In the genomic region with DNA sequence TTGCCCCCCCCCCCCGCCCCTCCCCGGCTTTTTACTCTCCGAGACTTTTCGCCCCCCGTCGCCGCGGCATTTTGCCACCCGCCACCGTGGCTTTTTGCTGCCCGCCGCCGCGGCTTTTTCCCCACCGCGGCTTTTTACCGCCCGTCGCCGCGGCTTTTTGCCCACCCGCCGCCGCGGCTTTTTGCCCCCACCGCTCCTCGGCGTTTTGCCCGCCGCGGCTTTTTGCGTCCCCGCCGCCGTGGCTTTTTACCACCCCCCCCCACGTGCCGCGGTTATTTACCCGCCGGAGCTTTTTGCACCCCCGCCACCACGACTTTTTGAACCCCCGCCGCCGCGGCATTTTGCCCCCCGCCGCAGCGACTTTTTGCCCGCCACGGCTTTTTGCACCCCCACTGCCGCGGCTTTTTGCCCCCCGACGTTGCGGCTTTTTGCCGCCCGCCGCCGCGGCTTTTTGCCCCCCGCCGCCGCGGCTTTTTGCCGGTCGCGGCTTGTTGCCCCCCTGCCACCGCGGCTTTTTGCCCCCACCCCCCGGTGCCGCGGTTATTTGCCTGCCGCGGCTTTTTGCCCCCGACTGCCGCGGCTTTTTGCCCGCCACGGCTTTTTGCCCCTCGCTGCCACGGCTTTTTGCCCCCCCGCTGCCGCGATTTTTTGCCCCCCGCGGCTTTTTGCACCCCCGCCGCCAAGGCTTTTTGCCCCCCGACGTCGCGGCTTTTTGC, we compare ENCODE assay signal across 20 cellular contexts.
A peak's percentile ranks its signal among the peaks of the same experiment; 100 is the strongest.
DNase-seq lines count a peak whose midpoint lies in the region; ATAC-seq, FAIRE-seq and TF ChIP-seq lines count a peak whose summit lies in the region.
"Had no signal": no experiment of that assay in that cellular context is flagged by ENCODE, and none has a peak within 500 bp of the region (broad histone marks: within the 10 kb centered on the region; RNA-seq: fewer than 3 reads in every experiment).

No MANE protein-coding gene starts in this region.

- TF ChIP-seq CTCF in AG09309 (IDR thresholded peaks at IDR 0.05; ENCODE audit: control insufficient read depth, insufficient read depth, low read depth, low read length, missing control alignments) (no peak), GM13977 (IDR thresholded peaks at IDR 0.05; ENCODE audit: extremely low read depth, insufficient read depth, missing control alignments) (no peak), tibial artery (IDR thresholded peaks at IDR 0.05) (no peak)

- H3K27me3 ChIP-seq in tibial artery, result peaks cover 0 to 24% of the 10 kb centered on the region in 2 donors
- no peaks in the 10 kb centered on the region for H3K27me3 ChIP-seq in neuronal stem cell (ENCODE audit: control insufficient read depth in 3 of 3, insufficient read depth in 3 of 3, low read depth in 1 of 3, low read length in 3 of 3)

- WGBS in neuronal stem cell (ENCODE audit: extremely low coverage in 2 of 2, insufficient read length in 2 of 2, insufficient replicate concordance in 1 of 2), 2 donors, result no CpG with 5 or more reads among the region's 93 CpGs

- DNase-seq in NCI-H82 (lab: John Stamatoyannopoulos, UW) (peak; percentile 24), NCI-H82 treated with DMSO at 0.1 percent for 48 hours (lab: John Stamatoyannopoulos, UW; ENCODE audit: unreplicated experiment) (no peak), AG09309 (ENCODE audit: low read depth) (no peak), GM13977 (ENCODE audit: low spot score) (peak; percentile 9), frontal cortex (ENCODE audit: low spot score in 2 of 2) (peak; percentile 1 to 5), tibial artery (no peak), neuronal stem cell (ENCODE audit: low spot score) (no peak)
- DNase-seq: CD4-positive, CD25-positive, alpha-beta regulatory T cell; dermis blood vessel endothelial cell; DND-41; MV-4-11; NCI-H2081; NCI-H510A treated with DMSO at 0.1 percent for 48 hours; stomach; SW 1271; WERI-Rb-1 had no signal

- H3K4me2 ChIP-seq in neuronal stem cell (ENCODE audit: insufficient read depth, low read length, poor library complexity, severe bottlenecking), result no peak overlapping the region

- no peak overlapping the region for H3K23ac ChIP-seq in neuronal stem cell (ENCODE audit: low read depth, low read length, poor library complexity)

- no peak overlapping the region for H3K9ac ChIP-seq in neuronal stem cell (ENCODE audit: low read depth, low read length, poor library complexity)

- H2BK5ac ChIP-seq in neuronal stem cell (ENCODE audit: low read length), result no peak overlapping the region

- no peak overlapping the region for H4K91ac ChIP-seq in neuronal stem cell (ENCODE audit: low read depth, low read length, poor library complexity)

- intact Hi-C loops in tibial artery (cut with DNase I; ENCODE audit: low total_unique reads), result no loop called here

- no peak overlapping the region for H2BK120ac ChIP-seq in neuronal stem cell (ENCODE audit: low read depth, low read length)

- no peak overlapping the region for H2BK15ac ChIP-seq in neuronal stem cell (ENCODE audit: low read length)

- H3K14ac ChIP-seq in neuronal stem cell (ENCODE audit: low read length), result no peak overlapping the region

- no peaks in the 10 kb centered on the region for H3K36me3 ChIP-seq in tibial artery
- no peaks in the 10 kb centered on the region for H3K36me3 ChIP-seq in neuronal stem cell (replicated peaks in 1 of 2; ENCODE audit: control insufficient read depth in 2 of 2, insufficient read depth in 2 of 2, low read length in 2 of 2)
- H3K36me3 ChIP-seq: stomach, upper lobe of left lung, WERI-Rb-1 had no signal

- H3K4me3 ChIP-seq in AG09309 (ENCODE audit: control insufficient read depth, low read depth, low read length), result peak overlapping the region; percentile 14
- H3K4me3 ChIP-seq in tibial artery, result no peak overlapping the region
- no peak overlapping the region for H3K4me3 ChIP-seq in neuronal stem cell (ENCODE audit: low read length in 2 of 2)

- H2AFZ ChIP-seq in neuronal stem cell (ENCODE audit: low read length), result no peak overlapping the region

- no peak overlapping the region for H2AK5ac ChIP-seq in neuronal stem cell (ENCODE audit: low read depth, low read length)

- no peak for ATAC-seq in GM19463 (IDR thresholded peaks at IDR 0.05; ENCODE audit: unreplicated experiment)

- H2BK12ac ChIP-seq in neuronal stem cell (ENCODE audit: low read length), result no peak overlapping the region

- H3K9me3 ChIP-seq in tibial artery, result no peaks in the 10 kb centered on the region
- no peaks in the 10 kb centered on the region for H3K9me3 ChIP-seq in neuronal stem cell (replicated peaks in 1 of 2; ENCODE audit: control insufficient read depth in 2 of 2, insufficient read depth in 1 of 2, low read depth in 1 of 2, low read length in 2 of 2)
- H3K9me3 ChIP-seq: upper lobe of left lung had no signal

- in situ Hi-C loops in GM13977 (cut with MboI; ENCODE audit: low pct_unique_long_range_greater_than_20kb, low sequenced_read_pairs, unreplicated experiment), result no loop called here

- no peaks in the 10 kb centered on the region for H3K79me1 ChIP-seq in neuronal stem cell (ENCODE audit: low read depth, low read length)

- peaks cover 0 to 5% (median 0%) of the 10 kb centered on the region in 4 donors for H3K4me1 ChIP-seq in tibial artery
- H3K4me1 ChIP-seq in neuronal stem cell (ENCODE audit: control insufficient read depth in 2 of 2, insufficient read depth in 1 of 2, low read depth in 1 of 2, low read length in 2 of 2), result no peaks in the 10 kb centered on the region

- H3K27ac ChIP-seq in tibial artery (no peak overlapping the region), neuronal stem cell (replicated peaks; ENCODE audit: low read length) (no peak overlapping the region)
- H3K27ac ChIP-seq: skin epidermis, stomach, upper lobe of left lung, WERI-Rb-1 had no signal

- no peak overlapping the region for H3K18ac ChIP-seq in neuronal stem cell (ENCODE audit: low read length)

- no peak for FAIRE-seq in frontal cortex (lab: Jason Lieb, UNC)
- FAIRE-seq: GM18507 had no signal

- H3K4ac ChIP-seq in neuronal stem cell (ENCODE audit: low read length), result no peak overlapping the region

- H4K8ac ChIP-seq in neuronal stem cell (ENCODE audit: low read depth, low read length), result no peak overlapping the region

Comparison
In these comparisons a context has a peak if more than half of its experiments do, and no peak if none do; other contexts are left out.
1. DNase-seq: peak in NCI-H82 (single experiment), GM13977 (single experiment) and frontal cortex (2 of 2); none in NCI-H82 treated with DMSO at 0.1 percent for 48 hours (single experiment), AG09309 (single experiment), tibial artery (0 of 2) and neuronal stem cell (single experiment).